1 cellular context compared by ENCODE assay signal in the genomic region with DNA sequence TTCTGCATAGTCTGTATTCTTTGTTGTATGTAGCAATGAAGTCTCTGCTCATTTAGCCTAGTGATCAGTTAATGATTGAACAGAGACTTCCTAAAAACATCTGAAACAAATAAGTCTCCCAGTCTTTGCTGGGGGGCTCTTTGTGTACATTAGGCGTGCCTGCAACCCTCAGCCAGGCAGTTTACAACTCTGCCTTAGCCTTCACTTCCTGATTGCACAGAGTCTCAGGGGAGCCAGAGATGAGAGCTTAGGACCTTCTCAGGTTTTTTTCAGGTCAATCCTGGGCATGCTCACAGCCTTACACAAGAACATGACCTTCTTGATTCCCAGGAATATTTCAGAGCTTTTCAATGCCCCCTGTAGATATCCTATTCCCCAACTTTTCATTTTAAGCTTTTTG.
A peak's percentile ranks its signal among the peaks of the same experiment; 100 is the strongest.
TF ChIP-seq lines count a peak whose summit lies in the region.

No MANE protein-coding gene starts in this region.

TF ChIP-seq in HepG2, 621 proteins besides CTCF, POLR2A, EP300 and RAD21 (continued from another document):
- TF ChIP-seq, protein P1, sequence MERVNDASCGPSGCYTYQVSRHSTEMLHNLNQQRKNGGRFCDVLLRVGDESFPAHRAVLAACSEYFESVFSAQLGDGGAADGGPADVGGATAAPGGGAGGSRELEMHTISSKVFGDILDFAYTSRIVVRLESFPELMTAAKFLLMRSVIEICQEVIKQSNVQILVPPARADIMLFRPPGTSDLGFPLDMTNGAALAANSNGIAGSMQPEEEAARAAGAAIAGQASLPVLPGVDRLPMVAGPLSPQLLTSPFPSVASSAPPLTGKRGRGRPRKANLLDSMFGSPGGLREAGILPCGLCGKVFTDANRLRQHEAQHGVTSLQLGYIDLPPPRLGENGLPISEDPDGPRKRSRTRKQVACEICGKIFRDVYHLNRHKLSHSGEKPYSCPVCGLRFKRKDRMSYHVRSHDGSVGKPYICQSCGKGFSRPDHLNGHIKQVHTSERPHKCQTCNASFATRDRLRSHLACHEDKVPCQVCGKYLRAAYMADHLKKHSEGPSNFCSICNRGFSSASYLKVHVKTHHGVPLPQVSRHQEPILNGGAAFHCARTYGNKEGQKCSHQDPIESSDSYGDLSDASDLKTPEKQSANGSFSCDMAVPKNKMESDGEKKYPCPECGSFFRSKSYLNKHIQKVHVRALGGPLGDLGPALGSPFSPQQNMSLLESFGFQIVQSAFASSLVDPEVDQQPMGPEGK (CRISPR knock-in tag; IDR thresholded peaks at IDR 0.05), result 0 out of 2 replicates have a peak, but pooled peaks have one; percentile 27
